1 cellular context compared by ENCODE assay signal in genomic region chr1:231724876-231725647, GRCh38.
TF ChIP-seq lines count a peak whose summit lies in the region.

No MANE protein-coding gene starts in this region.

TF ChIP-seq in K562, 482 proteins besides CTCF, POLR2A, EP300 and RAD21 (continued from another document):
- TF ChIP-seq PBX2 (CRISPR knock-in tag; IDR thresholded peaks at IDR 0.05; ENCODE audit: low read depth), result peak; percentile 24; the same call in 1 of the 2 replicates
- TF ChIP-seq PBX2 (tag; conservative IDR thresholded peaks at IDR 0.05; ENCODE audit: low read depth), result peak; percentile 58
- peak; percentile 42 for TF ChIP-seq MAFF (IDR thresholded peaks at IDR 0.05; ENCODE audit: low read length)
- TF ChIP-seq NR2C2 (CRISPR knock-in tag; IDR thresholded peaks at IDR 0.05), result no peak
- peak; percentile 73 for TF ChIP-seq NR2C2 (tag; IDR thresholded peaks at IDR 0.05)
- TF ChIP-seq ATF7 (IDR thresholded peaks at IDR 0.05), result peak; percentile 39; the same call in 1 of the 2 replicates
- peak; percentile 50; the same call in 1 of the 2 replicates for TF ChIP-seq ZBTB12 (CRISPR knock-in tag; IDR thresholded peaks at IDR 0.05)
- no peak for TF ChIP-seq NFIX (CRISPR knock-in tag; IDR thresholded peaks at IDR 0.05; ENCODE audit: low read depth)
- no peak for TF ChIP-seq GTF2E2 (tag; IDR thresholded peaks at IDR 0.05)
- TF ChIP-seq GABPA (tag; conservative IDR thresholded peaks at IDR 0.05; ENCODE audit: low read depth), result peak; percentile 81
- peak; percentile 46 for TF ChIP-seq SMC3 (conservative IDR thresholded peaks at IDR 0.05; ENCODE audit: insufficient read depth, low read depth, low read length)
- peak; percentile 83 for TF ChIP-seq MAFG (tag; conservative IDR thresholded peaks at IDR 0.05)
- peak; percentile 53; the same call in 1 of the 2 replicates for TF ChIP-seq RB1 (IDR thresholded peaks at IDR 0.05; ENCODE audit: low read depth)
